Comparison of ENCODE assay signal across 1 cellular context in genomic region chr15:93477721-93478120, GRCh38.
TF ChIP-seq lines count a peak whose summit lies in the region.

No MANE protein-coding gene starts in this region.

TF ChIP-seq in H1, 55 proteins besides CTCF, POLR2A, EP300 and RAD21 (continued from another document):
- no peak for TF ChIP-seq HDAC2 (IDR thresholded peaks at IDR 0.05; ENCODE audit: borderline replicate concordance in 1 of 2, low read depth in 2 of 2, low read length in 2 of 2)
